28 cellular contexts compared by ENCODE assay signal in the genomic region with DNA sequence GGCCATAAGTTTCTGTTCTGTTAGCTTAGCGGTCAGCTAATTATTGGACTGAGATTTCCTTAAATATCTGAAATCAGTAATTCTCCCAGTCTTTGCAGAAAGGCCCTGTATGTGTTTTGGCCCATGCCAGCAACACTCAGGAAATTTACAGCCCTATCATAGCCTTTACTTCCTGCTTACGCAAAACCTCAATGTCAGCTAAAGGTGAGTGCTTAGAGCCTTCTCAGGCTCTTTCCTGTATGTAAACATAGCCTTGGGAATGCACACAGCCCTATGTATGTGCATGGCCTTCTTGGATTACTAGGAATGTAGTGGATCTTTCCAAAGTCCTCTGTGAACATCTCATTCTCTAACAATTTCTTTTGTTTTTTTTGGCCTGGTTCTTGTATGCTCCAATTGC.
DNase-seq lines count a peak whose midpoint lies in the region; ATAC-seq, FAIRE-seq and TF ChIP-seq lines count a peak whose summit lies in the region.
"Had no signal": no experiment of that assay in that cellular context is flagged by ENCODE, and none has a peak within 500 bp of the region (broad histone marks: within the 10 kb centered on the region; RNA-seq: fewer than 3 reads in every experiment).

No MANE protein-coding gene starts in this region.

- WGBS in right lobe of liver (ENCODE audit: insufficient coverage, low coverage, low lambda C conversion rate, missing lambda C conversion rate), result 37% methylated on average over 2 of the region's 2 CpGs
- 36% methylated on average over 2 of the region's 2 CpGs for WGBS in HepG2 (ENCODE audit: low lambda C conversion rate)

- no peak for TF ChIP-seq POLR2A in right lobe of liver (IDR thresholded peaks at IDR 0.05)
- no peak for TF ChIP-seq POLR2A in HepG2 (IDR thresholded peaks at IDR 0.05; ENCODE audit: insufficient read depth in 1 of 2, low read depth in 2 of 2, low read length in 2 of 2)

- no peaks in the 10 kb centered on the region for H3K36me3 Mint-ChIP-seq in progenitor cell of endocrine pancreas (ENCODE audit: insufficient read depth)
- H3K36me3 Mint-ChIP-seq: activated CD4-positive, alpha-beta memory T cell treated with anti-CD3 and anti-CD28 coated beads for 36 hours; IgD-negative memory B cell; naive thymus-derived CD8-positive, alpha-beta T cell had no signal

- H2AFZ ChIP-seq in HepG2 (ENCODE audit: low read length), result no peak overlapping the region

- no peaks in the 10 kb centered on the region for H3K4me1 Mint-ChIP-seq in progenitor cell of endocrine pancreas (ENCODE audit: low read depth)

- peak in 3 of 4 donors; percentile 24 to 51 (median 30) for ATAC-seq in right lobe of liver
- ATAC-seq in HepG2, result no peak
- ATAC-seq in GM19395 (IDR thresholded peaks at IDR 0.05; ENCODE audit: unreplicated experiment), result no peak
- ATAC-seq: HCT116; naive thymus-derived CD8-positive, alpha-beta T cell had no signal

- H3K27me3 ChIP-seq in right lobe of liver (no peaks in the 10 kb centered on the region), HepG2 (ENCODE audit: control insufficient read depth in 1 of 2, insufficient read depth in 2 of 2, low read length in 2 of 2) (no peaks in the 10 kb centered on the region)
- H3K27me3 ChIP-seq: testis had no signal

- TF ChIP-seq EP300 in HepG2 (IDR thresholded peaks at IDR 0.05; ENCODE audit: low read depth in 2 of 2, low read length in 2 of 2), result no peak
- no peak for TF ChIP-seq EP300 in HepG2 (CRISPR knock-in tag; IDR thresholded peaks at IDR 0.05; ENCODE audit: borderline replicate concordance)

- H3K27ac ChIP-seq in right lobe of liver (no peak overlapping the region), HepG2 (ENCODE audit: extremely low read length, insufficient read depth, low read length) (no peak overlapping the region)
- H3K27ac ChIP-seq: dorsolateral prefrontal cortex, testis had no signal

- no peak for TF ChIP-seq RAD21 in HepG2 (CRISPR knock-in tag; IDR thresholded peaks at IDR 0.05)

- H3K4me3 Mint-ChIP-seq in progenitor cell of endocrine pancreas (ENCODE audit: low read depth), result no peak overlapping the region
- H3K4me3 Mint-ChIP-seq: activated CD4-positive, alpha-beta memory T cell treated with anti-CD3 and anti-CD28 coated beads for 36 hours; activated naive CD8-positive, alpha-beta T cell; central memory CD8-positive, alpha-beta T cell; IgD-negative memory B cell; T-helper 1 cell treated with Interleukin-12 subunit alpha and Interleukin-12 subunit beta and Interleukin-4 antibody, amounts not matched to agents 30 μg/mL and 1 μg/mL, for 36 hours had no signal

- H4K20me1 ChIP-seq in HepG2 (ENCODE audit: insufficient read depth, low read length), result no peaks in the 10 kb centered on the region

- intact Hi-C loops in right lobe of liver (cut with DNase I) (no loop called here), HepG2 (cut with micrococcal nuclease; ENCODE audit: unreplicated experiment) (no loop called here)

- DNase-seq in right lobe of liver (no peak), HepG2 (ENCODE audit: low spot score) (no peak), NCI-H226 (peak; percentile 11), brain pericyte (ENCODE audit: low read depth, low spot score) (peak; percentile 0), GF-D8 (lab: John Stamatoyannopoulos, UW) (no peak), progenitor cell of endocrine pancreas (ENCODE audit: low spot score, unreplicated experiment) (no peak), DMS153 treated with DMSO at 0.1 percent for 48 hours (lab: John Stamatoyannopoulos, UW; ENCODE audit: unreplicated experiment) (no peak)
- DNase-seq: activated CD4-positive, alpha-beta memory T cell treated with anti-CD3 and anti-CD28 coated beads for 36 hours; activated CD4-positive, CD25-positive, alpha-beta regulatory T cell treated with anti-CD3 and anti-CD28 coated beads, Interleukin-2, amount 50 U/mL, for 72 hours; activated effector memory CD4-positive, alpha-beta T cell treated with Interleukin-2 at 50 U/mL for 16 hours; DMS79; dorsolateral prefrontal cortex; midbrain; NCI-H1092 treated with DMSO at 0.1 percent for 48 hours; NCI-H187; nucleus accumbens; stimulated activated naive CD4-positive, alpha-beta T cell treated with Interleukin-2 at 50 U/mL for 16 hours; testis had no signal

- CTCF ChIA-PET in HepG2 (lab: Yijun Ruan, JAX; ENCODE audit: low intra/inter-chr PET ratio, low total read pairs), result no interaction called here

- POLR2A ChIA-PET in HepG2 (lab: Yijun Ruan, JAX), result no interaction called here

- H3K27me3 Mint-ChIP-seq in progenitor cell of endocrine pancreas, result no peaks in the 10 kb centered on the region
- H3K27me3 Mint-ChIP-seq: activated CD4-positive, alpha-beta memory T cell treated with anti-CD3 and anti-CD28 coated beads for 36 hours; activated naive CD8-positive, alpha-beta T cell; central memory CD8-positive, alpha-beta T cell; naive thymus-derived CD8-positive, alpha-beta T cell had no signal

- BruUV-seq in HepG2 (replicated peaks; lab: Mats Ljungman, UMichigan), result no TSS peak

- H3K79me2 ChIP-seq in HepG2 (ENCODE audit: insufficient read depth, low read length), result no peaks in the 10 kb centered on the region

- in situ Hi-C loops in HepG2 (cut with HindIII; ENCODE audit: extremely low pct_ligation_motif_present, low pct_unique_long_range_greater_than_20kb), result no loop called here

- no peak overlapping the region for H3K27ac Mint-ChIP-seq in progenitor cell of endocrine pancreas
- H3K27ac Mint-ChIP-seq: activated CD4-positive, alpha-beta memory T cell treated with anti-CD3 and anti-CD28 coated beads for 36 hours; activated naive CD8-positive, alpha-beta T cell; IgD-negative memory B cell; T-helper 1 cell treated with Interleukin-12 subunit alpha and Interleukin-12 subunit beta and Interleukin-4 antibody, amounts not matched to agents 30 μg/mL and 1 μg/mL, for 36 hours had no signal

- no peaks in the 10 kb centered on the region for H3K9me3 ChIP-seq in right lobe of liver
- H3K9me3 ChIP-seq in HepG2 (ENCODE audit: low read length), result no peaks in the 10 kb centered on the region
- H3K9me3 ChIP-seq: testis had no signal

- H3K4me1 ChIP-seq in right lobe of liver, result no peaks in the 10 kb centered on the region
- H3K4me1 ChIP-seq in HepG2 (ENCODE audit: insufficient read depth, low read length), result no peaks in the 10 kb centered on the region
- H3K4me1 ChIP-seq: testis had no signal

- H3K4me3 ChIP-seq in right lobe of liver (no peak overlapping the region), HepG2 (replicated peaks in 1 of 3; ENCODE audit: insufficient read depth in 1 of 3, low read depth in 2 of 3, low read length in 3 of 3) (no peak overlapping the region)
- H3K4me3 ChIP-seq: dorsolateral prefrontal cortex, testis had no signal

- no peak overlapping the region for H3K4me2 ChIP-seq in HepG2 (ENCODE audit: low read depth, low read length)

- peaks cover 3% of the 10 kb centered on the region for H3K9me3 Mint-ChIP-seq in progenitor cell of endocrine pancreas (ENCODE audit: low read depth)
- H3K9me3 Mint-ChIP-seq: activated CD4-positive, alpha-beta memory T cell treated with anti-CD3 and anti-CD28 coated beads for 36 hours; IgD-negative memory B cell had no signal

- no peak for TF ChIP-seq CTCF in right lobe of liver (IDR thresholded peaks at IDR 0.05)
- no peak for TF ChIP-seq CTCF in HepG2 (CRISPR knock-in tag; IDR thresholded peaks at IDR 0.05)
- no peak for TF ChIP-seq CTCF in progenitor cell of endocrine pancreas (IDR thresholded peaks at IDR 0.05; ENCODE audit: unreplicated experiment)

- H3K36me3 ChIP-seq in right lobe of liver (no peaks in the 10 kb centered on the region), HepG2 (replicated peaks in 1 of 2; ENCODE audit: control insufficient read depth in 1 of 2, insufficient read depth in 2 of 2, low read length in 2 of 2) (no peaks in the 10 kb centered on the region)

- FAIRE-seq in HepG2 (lab: Jason Lieb, UNC), result no peak
- FAIRE-seq: A204.1, islet of Langerhans, urothelium cell line had no signal

- no peak overlapping the region for H3K9ac ChIP-seq in HepG2 (ENCODE audit: insufficient read depth, low read depth, low read length)

TF ChIP-seq in HepG2, 621 proteins besides CTCF, POLR2A, EP300 and RAD21 (continues in another document):
- TF ChIP-seq, protein P1, sequence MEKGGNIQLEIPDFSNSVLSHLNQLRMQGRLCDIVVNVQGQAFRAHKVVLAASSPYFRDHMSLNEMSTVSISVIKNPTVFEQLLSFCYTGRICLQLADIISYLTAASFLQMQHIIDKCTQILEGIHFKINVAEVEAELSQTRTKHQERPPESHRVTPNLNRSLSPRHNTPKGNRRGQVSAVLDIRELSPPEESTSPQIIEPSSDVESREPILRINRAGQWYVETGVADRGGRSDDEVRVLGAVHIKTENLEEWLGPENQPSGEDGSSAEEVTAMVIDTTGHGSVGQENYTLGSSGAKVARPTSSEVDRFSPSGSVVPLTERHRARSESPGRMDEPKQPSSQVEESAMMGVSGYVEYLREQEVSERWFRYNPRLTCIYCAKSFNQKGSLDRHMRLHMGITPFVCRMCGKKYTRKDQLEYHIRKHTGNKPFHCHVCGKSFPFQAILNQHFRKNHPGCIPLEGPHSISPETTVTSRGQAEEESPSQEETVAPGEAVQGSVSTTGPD (CRISPR knock-in tag; IDR thresholded peaks at IDR 0.05), result no peak
- TF ChIP-seq PAWR (CRISPR knock-in tag; IDR thresholded peaks at IDR 0.05; ENCODE audit: borderline replicate concordance) (no peak), ZNF343 (CRISPR knock-in tag; IDR thresholded peaks at IDR 0.05) (no peak), MYNN (CRISPR knock-in tag; IDR thresholded peaks at IDR 0.05; ENCODE audit: low read depth) (no peak), SIN3A (IDR thresholded peaks at IDR 0.05; ENCODE audit: borderline replicate concordance, low read depth, low read length) (no peak), ZFP37 (CRISPR knock-in tag; IDR thresholded peaks at IDR 0.05; ENCODE audit: borderline replicate concordance) (no peak), SP1 (IDR thresholded peaks at IDR 0.05) (no peak), SP1 (CRISPR knock-in tag; IDR thresholded peaks at IDR 0.05) (no peak)

Comparison
In these comparisons a context has a peak if more than half of its experiments do, and no peak if none do; other contexts are left out.
1. ATAC-seq: peak in right lobe of liver (3 of 4); none in HepG2 (single experiment) and GM19395 (single experiment).
2. DNase-seq: peak in NCI-H226 (single experiment) and brain pericyte (single experiment); none in right lobe of liver (0 of 3), HepG2 (single experiment), GF-D8 (single experiment), progenitor cell of endocrine pancreas (single experiment) and DMS153 treated with DMSO at 0.1 percent for 48 hours (single experiment).